ENCODE assay signal across 1 cellular context in genomic region chr11:9573775-9574555, GRCh38.
TF ChIP-seq lines count a peak whose summit lies in the region.

No MANE protein-coding gene starts in this region.

TF ChIP-seq in K562, 482 proteins besides CTCF, POLR2A, EP300 and RAD21 (continued from another document):
- peak in 1 of 2 experiments; percentile 45; a peak in 2 of 4 replicates for TF ChIP-seq UBTF (IDR thresholded peaks at IDR 0.05; ENCODE audit: borderline replicate concordance in 1 of 2, low read depth in 2 of 2, low read length in 2 of 2)
- peak in 1 of 2 experiments; percentile 66; a peak in 2 of 4 replicates for TF ChIP-seq HDAC1 (IDR thresholded peaks at IDR 0.05)
- no peak for TF ChIP-seq ZNF324 (CRISPR knock-in tag; IDR thresholded peaks at IDR 0.05)
- TF ChIP-seq HMG20A (CRISPR knock-in tag; conservative IDR thresholded peaks at IDR 0.05): no peak
- no peak for TF ChIP-seq BRCA1 (IDR thresholded peaks at IDR 0.05)
- 0 out of 2 replicates have a peak, but pooled peaks have one; percentile 53 for TF ChIP-seq BRCA1 (CRISPR knock-in tag; IDR thresholded peaks at IDR 0.05)
- no peak for TF ChIP-seq KDM1A (IDR thresholded peaks at IDR 0.05)
- TF ChIP-seq KLF6 (CRISPR knock-in tag; IDR thresholded peaks at IDR 0.05; ENCODE audit: borderline replicate concordance): no peak
- no peak; the same call in 1 of the 2 replicates for TF ChIP-seq POLR2G (IDR thresholded peaks at IDR 0.05; ENCODE audit: low read depth, low read length)
- no peak for TF ChIP-seq ZNF444 (CRISPR knock-in tag; IDR thresholded peaks at IDR 0.05)
- no peak for TF ChIP-seq HDGF (IDR thresholded peaks at IDR 0.05)
- peak; percentile 9 for TF ChIP-seq CXXC5 (CRISPR knock-in tag; IDR thresholded peaks at IDR 0.05)
- TF ChIP-seq SRSF3 (IDR thresholded peaks at IDR 0.05; ENCODE audit: insufficient read depth, low read length): 0 out of 2 replicates have a peak, but pooled peaks have one; percentile 48
- peak; percentile 82 for TF ChIP-seq ETS1 (conservative IDR thresholded peaks at IDR 0.05; ENCODE audit: control insufficient read depth, low read depth, low read length)
- no peak for TF ChIP-seq SAFB (IDR thresholded peaks at IDR 0.05; ENCODE audit: borderline replicate concordance, low read depth, low read length)
- TF ChIP-seq CREB3 (tag; conservative IDR thresholded peaks at IDR 0.05; ENCODE audit: low read depth): no peak
- TF ChIP-seq MXD1 (CRISPR knock-in tag; IDR thresholded peaks at IDR 0.05; ENCODE audit: borderline replicate concordance, poor library complexity, severe bottlenecking): peak; percentile 74
